8 cellular contexts compared by ENCODE assay signal in the genomic region with DNA sequence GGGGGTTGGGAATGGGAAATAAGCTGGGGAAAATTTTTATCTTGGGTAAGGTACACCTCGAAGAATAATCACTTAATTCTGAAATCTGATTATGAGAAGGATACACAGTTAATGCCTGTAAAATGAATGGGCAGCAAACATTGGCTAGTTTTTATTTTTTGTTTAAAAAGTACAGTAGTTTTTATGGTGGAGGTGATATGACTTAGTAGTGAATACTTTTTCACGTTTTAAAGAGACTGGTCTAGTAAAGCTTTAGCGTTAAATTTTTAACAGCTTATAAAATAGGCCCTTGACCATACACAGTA. TPM values are rescaled to one million over a fixed set of nuclear protein-coding genes. Genes with fewer than 3 reads are reported as not detected.
DNase-seq lines count a peak whose midpoint lies in the region; ATAC-seq, FAIRE-seq and TF ChIP-seq lines count a peak whose summit lies in the region.

No MANE protein-coding gene starts in this region.

- H3K27ac ChIP-seq in A549 (peak overlapping the region; percentile 100), HUES64 (ENCODE audit: low read depth, low read length) (peak overlapping the region; percentile 96)

- H3K4me2 ChIP-seq in A549 = peak overlapping the region; percentile 89

- no peak for TF ChIP-seq EP300 in A549 (IDR thresholded peaks at IDR 0.05)

- peaks cover 5% of the 10 kb centered on the region; the same call in 1 of the 2 replicates for H3K36me3 ChIP-seq in HUES64 (ENCODE audit: insufficient read depth, low read length)

- POLR2A ChIA-PET in A549 (lab: Yijun Ruan, JAX) = interaction anchor here (0.6 to 1.8 kb wide), 4 partner anchors 59 to 1600 kb away, joined by 3 to 8 read pairs (median 6); no protein-coding TSS in a partner anchor

- H3K27me3 ChIP-seq in HUES64 (ENCODE audit: insufficient read depth, low read length) = no peaks in the 10 kb centered on the region

- TF ChIP-seq POLR2A in A549 (IDR thresholded peaks at IDR 0.05; ENCODE audit: low read length) = no peak

- DNase-seq in A549 (ENCODE audit: low read depth in 1 of 2, low spot score in 1 of 2) (no peak), cardiac fibroblast (ENCODE audit: low read depth in 2 of 2) (no peak), myocyte (ENCODE audit: low read depth) (peak; percentile 20), DMS 273 treated with DMSO at 0.1 percent for 48 hours (lab: John Stamatoyannopoulos, UW) (no peak)
- no peak for DNase-seq in NK-92 treated with Interleukin-12 subunit alpha and Interleukin-12 subunit beta, amount 100 ng/mL, for 24 hours (lab: John Stamatoyannopoulos, UW)
- DNase-seq in stimulated activated CD4-positive, alpha-beta T cell treated with anti-CD3 and anti-CD28 coated beads, Interleukin-2, amount 100 ng/mL, for 24 hours = no peak

- ATAC-seq in A549 (no peak), GM19467 (IDR thresholded peaks at IDR 0.05; ENCODE audit: unreplicated experiment) (no peak)

- peak overlapping the region; percentile 80 for H3K9ac ChIP-seq in HUES64 (ENCODE audit: low read depth, low read length)

- 3% methylated on average over 3 of the region's 3 CpGs for WGBS in A549 (ENCODE audit: missing lambda C conversion rate)
- 0% methylated on average over 1 of the region's 3 CpGs for WGBS in HUES64

- no peak; a peak in 1 of 5 replicates for TF ChIP-seq RAD21 in A549 (conservative IDR thresholded peaks at IDR 0.05 in 1 of 2, IDR thresholded peaks at IDR 0.05 in 1 of 2)

- FAIRE-seq in A549 (lab: Jason Lieb, UNC) = no peak

- H3K4me3 ChIP-seq in A549 = peak overlapping the region; percentile 96
- H3K4me3 ChIP-seq in HUES64 (ENCODE audit: low read length) = peak overlapping the region; percentile 76
- H3K4me3 ChIP-seq in cardiac fibroblast (replicated peaks in 1 of 2; ENCODE audit: low read depth in 2 of 2, low read length in 2 of 2) = peak overlapping the region; percentile 76 to 91

- H3K4me1 ChIP-seq in A549 (peaks cover 43% of the 10 kb centered on the region), HUES64 (ENCODE audit: insufficient read depth, low read length) (peaks cover 25% of the 10 kb centered on the region)

- CTCF ChIA-PET in A549 (lab: Yijun Ruan, JAX) = interaction anchor here (1.1 to 2.6 kb wide), 3 partner anchors 9 to 99 kb away, joined by 3 to 11 read pairs (median 4); no protein-coding TSS in a partner anchor

- H3K9me3 ChIP-seq in A549 (no peaks in the 10 kb centered on the region), HUES64 (ENCODE audit: insufficient read depth, low read depth, low read length) (no peaks in the 10 kb centered on the region)

- TF ChIP-seq CTCF in A549 (IDR thresholded peaks at IDR 0.05) = no peak
- no peak for TF ChIP-seq CTCF in cardiac fibroblast (IDR thresholded peaks at IDR 0.05; ENCODE audit: low read depth, low read length)

TF ChIP-seq in A549, 52 proteins besides CTCF, POLR2A, EP300 and RAD21:
- TF ChIP-seq ZSCAN20 (CRISPR knock-in tag; IDR thresholded peaks at IDR 0.05) (no peak), EHMT2 (IDR thresholded peaks at IDR 0.05; ENCODE audit: low read depth) (no peak), RFX5 (IDR thresholded peaks at IDR 0.05) (no peak), JUN (IDR thresholded peaks at IDR 0.05) (peak in 1 of 2 experiments; percentile 66; a peak in 1 of 5 replicates), SREBF2 (IDR thresholded peaks at IDR 0.05) (no peak), HEYL (CRISPR knock-in tag; IDR thresholded peaks at IDR 0.05) (no peak)
- TF ChIP-seq, protein P1, sequence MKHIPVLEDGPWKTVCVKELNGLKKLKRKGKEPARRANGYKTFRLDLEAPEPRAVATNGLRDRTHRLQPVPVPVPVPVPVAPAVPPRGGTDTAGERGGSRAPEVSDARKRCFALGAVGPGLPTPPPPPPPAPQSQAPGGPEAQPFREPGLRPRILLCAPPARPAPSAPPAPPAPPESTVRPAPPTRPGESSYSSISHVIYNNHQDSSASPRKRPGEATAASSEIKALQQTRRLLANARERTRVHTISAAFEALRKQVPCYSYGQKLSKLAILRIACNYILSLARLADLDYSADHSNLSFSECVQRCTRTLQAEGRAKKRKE (CRISPR knock-in tag; IDR thresholded peaks at IDR 0.05; ENCODE audit: low read depth) = no peak

RNA-seq across cellular contexts. Expression of gene PTPN12, which starts 1.8 kb away (rescaled TPM):
- 105 and 149 TPM in 2 replicates for polyA plus RNA-seq in A549 (2011; rRNA removed)
- 21.5 and 22.9 TPM in 2 replicates for polyA plus RNA-seq in A549 (2012; cell fraction: cytosol; rRNA removed)
- polyA plus RNA-seq in A549 (2012; cell fraction: nucleus; rRNA removed) = 9.2 and 10.1 TPM in 2 replicates
- 70.4 to 83.1 TPM (median 76.3 TPM) in 3 replicates for polyA plus RNA-seq in A549 (2017; fragmentation: RNase III; extraction: RNeasy Plus Mini Kit Qiagen cat#74134 plus additional on column Dnase treatment)
- 55.8 and 66.5 TPM in 2 replicates for polyA minus RNA-seq in A549 (2011; rRNA and poly(A)+ RNA removed)
- 103 TPM for polyA plus RNA-seq in HUES64 (2013, experiment 1 of 2)
- polyA plus RNA-seq in HUES64 (2013, experiment 2 of 2) = 121 TPM
- total RNA-seq in myocyte = 45.0 and 48.9 TPM in 2 replicates
- polyA plus RNA-seq in myocyte (2012) = 43.7 TPM
